Comparison of ENCODE assay signal across 21 cellular contexts in the genomic region with DNA sequence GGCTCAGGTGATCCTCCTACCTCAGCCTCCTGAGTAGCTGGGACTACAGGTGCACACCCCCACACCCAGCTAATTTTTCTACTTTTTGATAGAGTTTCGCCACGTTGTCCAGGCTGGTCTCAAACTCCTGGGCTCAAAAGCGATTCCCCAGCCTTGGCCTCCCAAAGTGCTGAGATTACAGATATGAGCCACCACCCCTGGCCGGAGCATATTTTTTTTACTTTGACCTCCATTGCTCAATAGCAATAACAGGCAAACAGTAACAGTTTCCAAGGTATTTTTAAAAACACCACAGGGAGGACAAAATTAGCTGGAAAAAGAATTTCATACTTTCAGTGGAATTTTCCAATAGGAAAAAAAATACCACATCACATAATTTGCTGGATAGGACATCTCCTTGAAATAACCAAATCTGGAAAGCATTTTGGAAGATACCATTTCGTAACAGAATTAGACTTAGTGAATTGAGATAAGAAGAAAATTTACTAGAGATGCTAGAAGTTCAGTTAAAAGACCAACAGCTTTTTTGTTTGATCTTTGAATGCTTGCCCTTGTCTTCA. TPM values are rescaled to one million over a fixed set of nuclear protein-coding genes. Genes with fewer than 3 reads are reported as not detected.
"Had no signal": no experiment of that assay in that cellular context is flagged by ENCODE, and none has a peak within 500 bp of the region (broad histone marks: within the 10 kb centered on the region; RNA-seq: fewer than 3 reads in every experiment).

No MANE protein-coding gene starts in this region.

- H3K4me2 ChIP-seq: SK-N-SH had no signal

- H3K9me3 ChIP-seq: SK-N-SH had no signal

- H3K27ac ChIP-seq: HL-60, RWPE1 had no signal

- H3K9ac ChIP-seq: SK-N-SH had no signal

- DNase-seq: KBM-7, MV-4-11, NCI-H1048, NCI-H1105, NCI-H1417, NCI-H1436 treated with DMSO at 0.1 percent for 48 hours, NCI-H1694, NCI-H187 treated with DMSO at 0.1 percent for 48 hours, NCI-H2029 treated with DMSO at 0.1 percent for 48 hours, NCI-H2227 treated with DMSO at 0.1 percent for 48 hours, NCI-H524, NCI-H526 treated with DMSO at 0.1 percent for 48 hours, NCI-H748 treated with DMSO at 0.1 percent for 48 hours, SHP77, SK-N-SH had no signal

RNA-seq across cellular contexts. Expression of a gene that starts 5.2 kb away (rescaled TPM):
- total RNA-seq: LHCN-M2, MCF 10A, NCI-H460, SK-MEL-5 had no signal

RNA-seq across cellular contexts. Expression of a gene that starts 17.1 kb away (rescaled TPM):
- total RNA-seq: LHCN-M2, MCF 10A, NCI-H460, SK-MEL-5 had no signal

RNA-seq across cellular contexts. Expression of a gene that starts 42.3 kb away (rescaled TPM):
- total RNA-seq: LHCN-M2, MCF 10A, NCI-H460, SK-MEL-5 had no signal
